ENCODE assay signal across 13 cellular contexts in the genomic region with DNA sequence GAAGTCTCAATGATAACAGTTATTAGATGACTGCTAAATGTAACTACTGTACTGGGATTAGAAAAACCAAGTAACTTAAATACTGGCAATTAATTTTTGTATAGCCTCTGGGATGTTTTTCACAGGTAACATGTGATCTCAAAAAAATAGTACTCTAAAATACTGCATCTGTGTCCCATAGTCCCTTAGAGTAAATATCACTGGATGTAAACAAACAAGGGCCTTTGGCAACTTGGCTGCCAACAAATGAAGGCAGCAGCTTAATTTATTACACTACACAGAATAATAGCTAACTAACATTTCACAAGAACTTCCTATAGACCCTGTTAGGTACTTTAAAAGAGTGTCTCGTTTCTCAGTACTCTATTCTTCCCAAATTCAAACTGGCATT. TPM values are rescaled to one million over a fixed set of nuclear protein-coding genes. Genes with fewer than 3 reads are reported as not detected.
A peak's percentile ranks its signal among the peaks of the same experiment; 100 is the strongest.
DNase-seq lines count a peak whose midpoint lies in the region; ATAC-seq and TF ChIP-seq lines count a peak whose summit lies in the region.
"Had no signal": no experiment of that assay in that cellular context is flagged by ENCODE, and none has a peak within 500 bp of the region (broad histone marks: within the 10 kb centered on the region; RNA-seq: fewer than 3 reads in every experiment).

No MANE protein-coding gene starts in this region.

- H3K27me3 ChIP-seq in psoas muscle (ENCODE audit: insufficient read depth in 3 of 3, low read length in 2 of 3): no peaks in the 10 kb centered on the region
- H3K27me3 ChIP-seq: breast epithelium, Peyer's patch had no signal

- no peaks in the 10 kb centered on the region for H3K27me3 Mint-ChIP-seq in activated CD4-positive, alpha-beta T cell treated with anti-CD3 and anti-CD28 coated beads, Interleukin-2, amount 10 ng/mL, durations not matched to agents 7 days and 5 days
- H3K27me3 Mint-ChIP-seq in activated T-helper 2 cell treated with anti-CD3 and anti-CD28 coated beads, Interferon-gamma antibody, Interleukin-2, Interleukin-4, amounts not matched to agents 10 μg/mL and 5 μg/mL and 100 μg/mL, durations not matched to agents 14 hours and 24 hours and 36 hours (ENCODE audit: low read depth): no peaks in the 10 kb centered on the region

- H3K36me3 ChIP-seq in psoas muscle (ENCODE audit: insufficient read depth in 1 of 2, low read depth in 1 of 2): no peaks in the 10 kb centered on the region
- H3K36me3 ChIP-seq: breast epithelium, Peyer's patch had no signal

- H3K9me3 Mint-ChIP-seq in activated CD4-positive, alpha-beta T cell treated with anti-CD3 and anti-CD28 coated beads, Interleukin-2, amount 10 ng/mL, durations not matched to agents 7 days and 5 days: peaks cover 2% of the 10 kb centered on the region
- no peaks in the 10 kb centered on the region for H3K9me3 Mint-ChIP-seq in activated T-helper 2 cell treated with anti-CD3 and anti-CD28 coated beads, Interferon-gamma antibody, Interleukin-2, Interleukin-4, amounts not matched to agents 10 μg/mL and 5 μg/mL and 100 μg/mL, durations not matched to agents 14 hours and 24 hours and 36 hours
- H3K9me3 Mint-ChIP-seq: activated T-cell treated with anti-CD3 and anti-CD28 coated beads, Interleukin-2, amount 50 U/mL, for 4 hours had no signal

- DNase-seq in activated CD4-positive, alpha-beta T cell treated with anti-CD3 and anti-CD28 coated beads, Interleukin-2, amount 10 ng/mL, durations not matched to agents 7 days and 5 days: no peak
- DNase-seq in activated CD4-positive, alpha-beta T cell treated with anti-CD3 and anti-CD28 coated beads for 1 hour: no peak
- DNase-seq in activated T-helper 2 cell treated with anti-CD3 and anti-CD28 coated beads, Interferon-gamma antibody, Interleukin-2, Interleukin-4, amounts not matched to agents 10 μg/mL and 5 μg/mL and 100 μg/mL, durations not matched to agents 14 hours and 24 hours and 36 hours (ENCODE audit: low spot score): no peak
- DNase-seq in psoas muscle (no peak), Kasumi-1 (lab: John Stamatoyannopoulos, UW) (no peak), DMS79 (lab: John Stamatoyannopoulos, UW) (no peak), NCI-H774 (lab: John Stamatoyannopoulos, UW) (no peak)
- DNase-seq: activated T-cell treated with anti-CD3 and anti-CD28 coated beads, Interleukin-2, amount 50 U/mL, for 4 hours; Peyer's patch; trophoblast cell had no signal

- peaks cover 46% of the 10 kb centered on the region for H3K4me1 Mint-ChIP-seq in activated CD4-positive, alpha-beta T cell treated with anti-CD3 and anti-CD28 coated beads, Interleukin-2, amount 10 ng/mL, durations not matched to agents 7 days and 5 days
- peaks cover 66% of the 10 kb centered on the region for H3K4me1 Mint-ChIP-seq in activated T-helper 2 cell treated with anti-CD3 and anti-CD28 coated beads, Interferon-gamma antibody, Interleukin-2, Interleukin-4, amounts not matched to agents 10 μg/mL and 5 μg/mL and 100 μg/mL, durations not matched to agents 14 hours and 24 hours and 36 hours (ENCODE audit: low read depth)

- no peak overlapping the region for H3K4me3 ChIP-seq in psoas muscle
- H3K4me3 ChIP-seq: breast epithelium, Peyer's patch had no signal

- POLR2A ChIA-PET in activated CD4-positive, alpha-beta T cell treated with anti-CD3 and anti-CD28 coated beads, Interleukin-2, amount 10 ng/mL, durations not matched to agents 7 days and 5 days (lab: Charles Lee): interaction anchor here (0.6 kb wide), 1 partner anchor 23 kb away, joined by 7 read pairs; no protein-coding TSS in a partner anchor

- H3K27ac ChIP-seq in psoas muscle: peak overlapping the region; percentile 77
- H3K27ac ChIP-seq: breast epithelium, epithelial cell of prostate, Peyer's patch had no signal

- intact Hi-C loops in activated T-helper 2 cell treated with anti-CD3 and anti-CD28 coated beads, Interferon-gamma antibody, Interleukin-2, Interleukin-4, amounts not matched to agents 10 μg/mL and 5 μg/mL and 100 μg/mL, durations not matched to agents 14 hours and 24 hours and 36 hours (cut with micrococcal nuclease): loop anchor here (1.0 kb wide), 1 partner anchor 24 kb away; no protein-coding TSS in a partner anchor
- intact Hi-C loops in psoas muscle (cut with DNase I): no loop called here

- 28 to 61% (median 29%) methylated on average over 1 of the region's 1 CpG for WGBS in psoas muscle, 3 donors

- peak overlapping the region; percentile 58 for H3K27ac Mint-ChIP-seq in activated CD4-positive, alpha-beta T cell treated with anti-CD3 and anti-CD28 coated beads, Interleukin-2, amount 10 ng/mL, durations not matched to agents 7 days and 5 days
- H3K27ac Mint-ChIP-seq in activated T-helper 2 cell treated with anti-CD3 and anti-CD28 coated beads, Interferon-gamma antibody, Interleukin-2, Interleukin-4, amounts not matched to agents 10 μg/mL and 5 μg/mL and 100 μg/mL, durations not matched to agents 14 hours and 24 hours and 36 hours: peak overlapping the region; percentile 74

- peaks cover 89% of the 10 kb centered on the region for H3K4me1 ChIP-seq in psoas muscle
- H3K4me1 ChIP-seq: breast epithelium had no signal

- H3K4me3 Mint-ChIP-seq in activated CD4-positive, alpha-beta T cell treated with anti-CD3 and anti-CD28 coated beads, Interleukin-2, amount 10 ng/mL, durations not matched to agents 7 days and 5 days: peak overlapping the region; percentile 25
- peak overlapping the region; percentile 27 for H3K4me3 Mint-ChIP-seq in activated T-helper 2 cell treated with anti-CD3 and anti-CD28 coated beads, Interferon-gamma antibody, Interleukin-2, Interleukin-4, amounts not matched to agents 10 μg/mL and 5 μg/mL and 100 μg/mL, durations not matched to agents 14 hours and 24 hours and 36 hours (ENCODE audit: low read depth)
- H3K4me3 Mint-ChIP-seq: activated T-cell treated with anti-CD3 and anti-CD28 coated beads, Interleukin-2, amount 50 U/mL, for 4 hours had no signal

- H3K9me3 ChIP-seq in psoas muscle: no peaks in the 10 kb centered on the region
- H3K9me3 ChIP-seq: breast epithelium, Peyer's patch had no signal

- ATAC-seq in GM21786 (IDR thresholded peaks at IDR 0.05; ENCODE audit: unreplicated experiment) (peak; percentile 6), psoas muscle (no peak)

- CTCF ChIA-PET in activated CD4-positive, alpha-beta T cell treated with anti-CD3 and anti-CD28 coated beads, Interleukin-2, amount 10 ng/mL, durations not matched to agents 7 days and 5 days (lab: Charles Lee): interaction anchor here (1.0 to 1.5 kb wide), 3 partner anchors 13 to 54 kb away, joined by 3 to 4 read pairs (median 3); a partner anchor contains a TSS

- H3K36me3 Mint-ChIP-seq in activated CD4-positive, alpha-beta T cell treated with anti-CD3 and anti-CD28 coated beads, Interleukin-2, amount 10 ng/mL, durations not matched to agents 7 days and 5 days (ENCODE audit: low read depth): peaks cover 8% of the 10 kb centered on the region
- peaks cover 13% of the 10 kb centered on the region for H3K36me3 Mint-ChIP-seq in activated T-helper 2 cell treated with anti-CD3 and anti-CD28 coated beads, Interferon-gamma antibody, Interleukin-2, Interleukin-4, amounts not matched to agents 10 μg/mL and 5 μg/mL and 100 μg/mL, durations not matched to agents 14 hours and 24 hours and 36 hours (ENCODE audit: low read depth)

- no peak for TF ChIP-seq CTCF in psoas muscle (IDR thresholded peaks at IDR 0.05)

RNA-seq across cellular contexts. Expression of a gene that starts 14.0 kb away (rescaled TPM):
- total RNA-seq in activated CD4-positive, alpha-beta T cell treated with anti-CD3 and anti-CD28 coated beads, Interleukin-2, amount 10 ng/mL, durations not matched to agents 7 days and 5 days: 1 to 10 TPM; 7.5 to 8.1 TPM
- total RNA-seq in activated T-helper 2 cell treated with anti-CD3 and anti-CD28 coated beads, Interferon-gamma antibody, Interleukin-2, Interleukin-4, amounts not matched to agents 10 μg/mL and 5 μg/mL and 100 μg/mL, durations not matched to agents 14 hours and 24 hours and 36 hours: 5.9 and 6.6 TPM in 2 replicates
- 1 to 10 TPM; 5.2 to 6.8 (median 5.5) TPM for total RNA-seq in psoas muscle
- 1 to 10 TPM; 1.6 to 6.0 (median 4.3) TPM for polyA plus RNA-seq in psoas muscle
